11 cellular contexts compared by ENCODE assay signal in the genomic region with DNA sequence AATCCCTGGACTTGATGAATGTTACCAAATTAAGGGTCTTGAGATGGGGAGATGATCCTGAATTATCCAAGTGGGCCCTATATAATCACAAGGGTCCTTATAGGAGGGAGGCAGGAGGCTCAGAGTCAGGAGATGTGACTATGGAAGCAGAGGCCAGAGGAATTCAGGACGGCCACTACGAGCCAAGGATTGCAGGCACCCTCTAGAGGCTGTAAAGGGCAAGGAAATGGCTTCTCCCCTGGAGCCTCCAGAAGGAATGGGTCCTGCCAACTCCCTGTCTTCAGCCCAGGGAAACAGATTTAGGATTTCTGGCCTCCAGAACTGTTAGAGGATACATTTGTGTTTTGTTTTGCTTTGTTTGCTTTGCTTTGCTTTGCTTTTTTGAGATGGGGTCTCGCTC. TPM values are rescaled to one million over a fixed set of nuclear protein-coding genes. Genes with fewer than 3 reads are reported as not detected.
DNase-seq lines count a peak whose midpoint lies in the region; ATAC-seq and TF ChIP-seq lines count a peak whose summit lies in the region.
"Had no signal": no experiment of that assay in that cellular context is flagged by ENCODE, and none has a peak within 500 bp of the region (broad histone marks: within the 10 kb centered on the region; RNA-seq: fewer than 3 reads in every experiment).

No MANE protein-coding gene starts in this region.

- H3K4me1 Mint-ChIP-seq in mesothelial cell of epicardium: peaks cover 66% of the 10 kb centered on the region

- no peaks in the 10 kb centered on the region for H3K27me3 ChIP-seq in suprapubic skin

- TF ChIP-seq CTCF in LNCaP clone FGC (IDR thresholded peaks at IDR 0.05; ENCODE audit: control insufficient read depth, extremely low read depth, insufficient read depth): peak; percentile 31; the same call in 1 of the 2 replicates
- no peak for TF ChIP-seq CTCF in mesothelial cell of epicardium (IDR thresholded peaks at IDR 0.05; ENCODE audit: unreplicated experiment)
- TF ChIP-seq CTCF in GM10248 (IDR thresholded peaks at IDR 0.05; ENCODE audit: control extremely low read depth, extremely low read depth, low read depth, missing control alignments): no peak
- TF ChIP-seq CTCF in suprapubic skin (IDR thresholded peaks at IDR 0.05): no peak

- no peak for ATAC-seq in HG02610 (IDR thresholded peaks at IDR 0.05; ENCODE audit: unreplicated experiment)

- H3K36me3 Mint-ChIP-seq in mesothelial cell of epicardium: peaks cover 24% of the 10 kb centered on the region

- H3K27ac Mint-ChIP-seq in mesothelial cell of epicardium: peak overlapping the region; percentile 99

- peaks cover 29% of the 10 kb centered on the region for H3K4me1 ChIP-seq in suprapubic skin

- TF ChIP-seq POLR2A in suprapubic skin (IDR thresholded peaks at IDR 0.05): no peak

- H3K9me3 ChIP-seq in suprapubic skin: no peaks in the 10 kb centered on the region

- peaks cover 11% of the 10 kb centered on the region for H3K9me3 Mint-ChIP-seq in mesothelial cell of epicardium

- in situ Hi-C loops in T47D (cut with HindIII; ENCODE audit: low pct_unique_long_range_greater_than_20kb, low sequenced_read_pairs): no loop called here

- H3K27me3 Mint-ChIP-seq in mesothelial cell of epicardium (ENCODE audit: low read depth): no peaks in the 10 kb centered on the region

- no peaks in the 10 kb centered on the region for H3K36me3 ChIP-seq in suprapubic skin

- 78% methylated on average over 3 of the region's 3 CpGs for WGBS in suprapubic skin

- no peak overlapping the region for H3K27ac ChIP-seq in suprapubic skin

- CTCF ChIA-PET in GM10248 (lab: Yijun Ruan, JAX): interaction anchor here (1.5 to 1.8 kb wide), 2 partner anchors 11 to 164 kb away, joined by 3 to 7 read pairs; no protein-coding TSS in a partner anchor

- POLR2A ChIA-PET in GM10248 (lab: Yijun Ruan, JAX): no interaction called here

- DNase-seq in Daoy (ENCODE audit: low read depth) (peak; percentile 55), LNCaP clone FGC (ENCODE audit: low read depth) (no peak), T47D (ENCODE audit: low read depth in 1 of 2, low spot score in 1 of 2) (peak; percentile 74 to 77), mesothelial cell of epicardium (ENCODE audit: low spot score in 2 of 2, unreplicated experiment in 2 of 2) (no peak), GM10248 (ENCODE audit: extremely low spot score) (no peak), suprapubic skin (ENCODE audit: low spot score in 2 of 2) (no peak)
- DNase-seq in stimulated activated CD4-positive, alpha-beta T cell treated with anti-CD3 and anti-CD28 coated beads, Interleukin-2, amount 100 ng/mL, for 24 hours: no peak
- DNase-seq: activated naive CD4-positive, alpha-beta T cell treated with Interleukin-2 at 50 U/mL for 16 hours; NCI-H526 treated with DMSO at 0.1 percent for 48 hours had no signal

- no peak for TF ChIP-seq EP300 in suprapubic skin (IDR thresholded peaks at IDR 0.05)

- H3K4me3 Mint-ChIP-seq in mesothelial cell of epicardium: no peak overlapping the region

- H3K4me3 ChIP-seq in LNCaP clone FGC (ENCODE audit: low read depth, low read length): no peak overlapping the region
- no peak overlapping the region for H3K4me3 ChIP-seq in suprapubic skin

RNA-seq across cellular contexts. Expression of a gene that starts 8.8 kb away (rescaled TPM):
- 0.97 and 1.5 TPM in 2 replicates for total RNA-seq in Daoy (2014; rRNA removed; shearing (Covaris generic))
- 10.4 to 12.5 TPM (median 10.9 TPM) in 3 replicates for total RNA-seq in mesothelial cell of epicardium
- total RNA-seq in suprapubic skin: 1 to 10 TPM; 2.6 to 6.5 (median 4.1) TPM
- total RNA-seq: lung microvascular endothelial cell had no signal

Comparison
In these comparisons a context has a peak if more than half of its experiments do, and no peak if none do; other contexts are left out.
1. DNase-seq: peak in Daoy (single experiment) and T47D (2 of 2); none in LNCaP clone FGC (single experiment), mesothelial cell of epicardium (0 of 2), stimulated activated CD4-positive, alpha-beta T cell treated with anti-CD3 and anti-CD28 coated beads, Interleukin-2, amount 100 ng/mL, for 24 hours (0 of 2), GM10248 (single experiment) and suprapubic skin (0 of 2).